16 cellular contexts compared by ENCODE assay signal in the genomic region with DNA sequence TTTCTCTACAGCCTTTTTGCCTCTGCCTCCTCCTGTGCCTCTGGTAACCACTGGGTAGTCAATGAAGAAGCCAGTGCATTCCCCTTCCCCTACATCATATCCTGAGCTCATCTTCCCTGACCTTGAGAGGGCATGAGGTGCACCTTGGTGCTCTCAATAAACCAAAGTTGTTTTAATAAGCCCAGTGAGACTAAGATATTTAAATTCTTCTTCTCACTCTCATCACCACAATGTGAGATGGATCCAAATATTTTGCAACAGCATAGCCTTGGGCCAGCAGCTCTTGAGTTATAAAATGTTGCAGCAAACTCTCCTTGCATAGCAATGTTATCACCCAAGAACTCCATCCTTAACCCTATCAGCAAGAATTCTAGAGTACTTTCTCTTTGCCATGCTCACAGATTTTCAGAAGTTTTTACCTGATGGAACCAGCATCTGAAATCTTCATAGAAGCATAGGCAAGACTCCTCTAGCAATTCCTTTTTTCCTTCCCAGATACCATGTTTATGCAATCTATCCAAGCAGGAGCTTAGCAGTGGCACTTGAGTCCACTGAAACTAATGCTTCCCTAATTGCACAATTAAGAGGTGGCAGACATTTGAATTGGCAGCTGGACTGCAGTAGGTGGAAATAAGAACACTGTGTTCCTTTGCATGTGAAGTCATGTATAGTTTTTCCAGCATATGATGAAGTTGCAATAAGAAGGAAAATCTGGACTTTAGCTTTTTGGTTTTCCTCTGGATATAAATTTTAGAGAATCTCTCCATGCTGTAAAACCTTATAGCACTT. TPM values are rescaled to one million over a fixed set of nuclear protein-coding genes. Genes with fewer than 3 reads are reported as not detected.
DNase-seq lines count a peak whose midpoint lies in the region; ATAC-seq and TF ChIP-seq lines count a peak whose summit lies in the region.
"Had no signal": no experiment of that assay in that cellular context is flagged by ENCODE, and none has a peak within 500 bp of the region (broad histone marks: within the 10 kb centered on the region; RNA-seq: fewer than 3 reads in every experiment).

No MANE protein-coding gene starts in this region.

- no peaks in the 10 kb centered on the region for H3K4me1 ChIP-seq in trophoblast cell (ENCODE audit: control insufficient read depth in 1 of 2, insufficient read depth in 2 of 2, low read length in 2 of 2)
- H3K4me1 ChIP-seq: right lobe of liver, uterus had no signal

- no peak overlapping the region for H2BK12ac ChIP-seq in trophoblast cell (ENCODE audit: low read length)

- no peak overlapping the region for H2BK5ac ChIP-seq in trophoblast cell (ENCODE audit: low read depth, low read length, poor library complexity)

- H3K14ac ChIP-seq in trophoblast cell (ENCODE audit: low read length): no peak overlapping the region

- H3K9ac ChIP-seq in trophoblast cell (ENCODE audit: low read length): no peak overlapping the region

- no peak for TF ChIP-seq CTCF in RWPE1 (conservative IDR thresholded peaks at IDR 0.05; ENCODE audit: low read depth)
- TF ChIP-seq CTCF in fibroblast of pulmonary artery (IDR thresholded peaks at IDR 0.05; ENCODE audit: low read length, missing control alignments): no peak

- H3K18ac ChIP-seq in trophoblast cell (ENCODE audit: low read length): no peak overlapping the region

- CTCF ChIA-PET in RWPE1 (lab: Yijun Ruan, JAX): no interaction called here

- no peak overlapping the region for H4K12ac ChIP-seq in trophoblast cell (ENCODE audit: low read depth, low read length)

- H2BK120ac ChIP-seq in trophoblast cell (ENCODE audit: insufficient read depth, low read length, poor library complexity): no peak overlapping the region

- H3K4me3 ChIP-seq in fibroblast of pulmonary artery (replicated peaks; ENCODE audit: low read depth, low read length) (no peak overlapping the region), trophoblast cell (ENCODE audit: low read depth, low read length) (no peak overlapping the region)
- H3K4me3 ChIP-seq: coronary artery, hepatocyte, right lobe of liver, uterus had no signal

- DNase-seq in EL (peak; percentile 96), RWPE1 (ENCODE audit: low spot score) (no peak), fibroblast of pulmonary artery (ENCODE audit: low read depth) (peak; percentile 58), trophoblast cell (peak; percentile 26 to 83), NCI-H446 treated with DMSO at 0.1 percent for 48 hours (lab: John Stamatoyannopoulos, UW) (no peak), NCI-H2107 treated with DMSO at 0.1 percent for 48 hours (lab: John Stamatoyannopoulos, UW; ENCODE audit: unreplicated experiment) (no peak), NCI-H1930 (lab: John Stamatoyannopoulos, UW) (no peak)
- DNase-seq: activated CD4-positive, alpha-beta T cell treated with anti-CD3 and anti-CD28 coated beads for 48 hours; activated effector memory CD4-positive, alpha-beta T cell treated with Interleukin-2 at 50 U/mL for 16 hours; midbrain; NK-92 treated with Interleukin-12 subunit alpha and Interleukin-12 subunit beta, amount 100 ng/mL, for 24 hours; right lobe of liver; uterus had no signal

- POLR2A ChIA-PET in RWPE1 (lab: Yijun Ruan, JAX; ENCODE audit: low non-redundant PET): no interaction called here

- H3K27me3 ChIP-seq in trophoblast cell (ENCODE audit: insufficient read depth, low read length): no peaks in the 10 kb centered on the region
- H3K27me3 ChIP-seq: hepatocyte, right lobe of liver, uterus had no signal

- no peak overlapping the region for H4K91ac ChIP-seq in trophoblast cell (ENCODE audit: low read depth, low read length)

- H4K8ac ChIP-seq in trophoblast cell (ENCODE audit: low read depth, low read length): no peak overlapping the region

- no peaks in the 10 kb centered on the region for H3K79me2 ChIP-seq in trophoblast cell (ENCODE audit: control insufficient read depth, insufficient read depth, low read length, poor library complexity)
- H3K79me2 ChIP-seq: hepatocyte had no signal

- H3K4me2 ChIP-seq in trophoblast cell (ENCODE audit: low read length): no peak overlapping the region
- H3K4me2 ChIP-seq: hepatocyte had no signal

- no peak for ATAC-seq in HG03159 (IDR thresholded peaks at IDR 0.05; ENCODE audit: unreplicated experiment)
- ATAC-seq: right lobe of liver had no signal

- no peak overlapping the region for H2AK5ac ChIP-seq in trophoblast cell (ENCODE audit: low read length)

- H3K27ac ChIP-seq in RWPE1 (peak overlapping the region; percentile 36; the same call in 1 of the 2 replicates), trophoblast cell (ENCODE audit: low read depth, low read length) (no peak overlapping the region)
- H3K27ac ChIP-seq: hepatocyte, right lobe of liver, uterus had no signal

- no peaks in the 10 kb centered on the region for H3K79me1 ChIP-seq in trophoblast cell (ENCODE audit: low read length)

- no peak overlapping the region for H2AFZ ChIP-seq in trophoblast cell (ENCODE audit: insufficient read depth, low read length, poor library complexity)
- H2AFZ ChIP-seq: hepatocyte had no signal

- no peak overlapping the region for H3K23ac ChIP-seq in trophoblast cell (ENCODE audit: low read length)

- H3K36me3 ChIP-seq in trophoblast cell (ENCODE audit: control insufficient read depth in 1 of 2, insufficient read depth in 2 of 2, low read length in 2 of 2): no peaks in the 10 kb centered on the region
- H3K36me3 ChIP-seq: right lobe of liver, uterus had no signal

- H3K4ac ChIP-seq in trophoblast cell (ENCODE audit: low read depth, low read length): no peak overlapping the region

- no peaks in the 10 kb centered on the region for H3K9me3 ChIP-seq in trophoblast cell (ENCODE audit: insufficient read depth, low read depth, low read length)
- H3K9me3 ChIP-seq: right lobe of liver, uterus had no signal

RNA-seq across cellular contexts. Expression of gene CDC7, which starts 36.8 kb away (rescaled TPM):
- polyA plus RNA-seq in trophoblast cell (2013): 6.8 and 7.3 TPM in 2 replicates

Comparison
In these comparisons a context has a peak if more than half of its experiments do, and no peak if none do; other contexts are left out.
1. DNase-seq: peak in EL (single experiment), fibroblast of pulmonary artery (single experiment) and trophoblast cell (2 of 2); none in RWPE1 (single experiment), NCI-H446 treated with DMSO at 0.1 percent for 48 hours (single experiment), NCI-H2107 treated with DMSO at 0.1 percent for 48 hours (single experiment) and NCI-H1930 (0 of 2).